Comparison of ENCODE assay signal across 20 cellular contexts in genomic region chr19:388691-389090, GRCh38. TPM values are rescaled to one million over a fixed set of nuclear protein-coding genes. Genes with fewer than 3 reads are reported as not detected.
"Had no signal": no experiment of that assay in that cellular context is flagged by ENCODE, and none has a peak within 500 bp of the region (broad histone marks: within the 10 kb centered on the region; RNA-seq: fewer than 3 reads in every experiment).

No MANE protein-coding gene starts in this region.

- H3K36me3 ChIP-seq: heart left ventricle, pancreas, prostate gland, spleen, tibial artery had no signal

- H3K9me3 Mint-ChIP-seq: stimulated activated naive CD8-positive, alpha-beta T cell treated with anti-CD3 and anti-CD28 coated beads, Interleukin-15, Interleukin-2, amounts not matched to agents 100 ng/mL and 50 ng/mL, for 24 hours had no signal

- ATAC-seq: left colon; naive thymus-derived CD4-positive, alpha-beta T cell; pancreas; sciatic nerve; stimulated activated memory B cell treated with anti-CD40 and anti-IgM and Interleukin-4, amounts not matched to agents 10 μg/mL and 1 μg/mL and 100 μg/mL, for 72 hours had no signal

- H3K27ac Mint-ChIP-seq: stimulated activated memory B cell treated with anti-CD40 and anti-IgM and Interleukin-4, amounts not matched to agents 10 μg/mL and 1 μg/mL and 100 μg/mL, for 72 hours; stimulated activated naive CD8-positive, alpha-beta T cell treated with anti-CD3 and anti-CD28 coated beads, Interleukin-15, Interleukin-2, amounts not matched to agents 100 ng/mL and 50 ng/mL, for 24 hours had no signal

- DNase-seq: cortex of kidney; effector CD8-positive, alpha-beta T cell; hippocampal formation; mesendoderm; naive thymus-derived CD4-positive, alpha-beta T cell; nucleus accumbens; pancreas; stimulated activated CD4-positive, alpha-beta T cell treated with anti-CD3 and anti-CD28 coated beads, Interleukin-15, amount 100 ng/mL, for 24 hours; stimulated activated CD4-positive, alpha-beta T cell treated with anti-CD3 and anti-CD28 coated beads, Interleukin-4, amount 100 ng/mL, for 24 hours; tibial artery had no signal

- H3K4me3 ChIP-seq: dorsolateral prefrontal cortex, heart left ventricle, pancreas, prostate gland, spleen, tibial artery had no signal

- H3K4me3 Mint-ChIP-seq: naive thymus-derived CD4-positive, alpha-beta T cell; stimulated activated memory B cell treated with anti-CD40 and anti-IgM and Interleukin-4, amounts not matched to agents 10 μg/mL and 1 μg/mL and 100 μg/mL, for 72 hours; stimulated activated naive CD8-positive, alpha-beta T cell treated with anti-CD3 and anti-CD28 coated beads, Interleukin-15, Interleukin-2, amounts not matched to agents 100 ng/mL and 50 ng/mL, for 24 hours had no signal

- H3K4me1 ChIP-seq: pancreas, prostate gland, tibial artery had no signal

- H3K27ac ChIP-seq: dorsolateral prefrontal cortex, heart left ventricle, pancreas, prostate gland, spleen, tibial artery had no signal

- H3K9me3 ChIP-seq: heart left ventricle, pancreas, prostate gland, tibial artery had no signal

RNA-seq across cellular contexts. Expression of gene C2CD4C, which starts 20.3 kb away (rescaled TPM):
- total RNA-seq: kidney epithelial cell; mononuclear cell; naive thymus-derived CD4-positive, alpha-beta T cell had no signal
- polyA plus RNA-seq: naive thymus-derived CD4-positive, alpha-beta T cell had no signal
